1 cellular context compared by ENCODE assay signal in genomic region chr17:79991924-79992656, GRCh38.
TF ChIP-seq lines count a peak whose summit lies in the region.

No MANE protein-coding gene starts in this region.

TF ChIP-seq in HepG2, 621 proteins besides CTCF, POLR2A, EP300 and RAD21 (continued from another document and continues in another):
- TF ChIP-seq ZBED4 (CRISPR knock-in tag; IDR thresholded peaks at IDR 0.05; ENCODE audit: borderline replicate concordance) (peak; percentile 64; the same call in 1 of the 2 replicates), TAF1 (CRISPR knock-in tag; IDR thresholded peaks at IDR 0.05) (peak; percentile 69; the same call in 1 of the 2 replicates), ZUFSP (CRISPR knock-in tag; IDR thresholded peaks at IDR 0.05; ENCODE audit: borderline replicate concordance) (no peak), TBX3 (IDR thresholded peaks at IDR 0.05; ENCODE audit: borderline replicate concordance) (peak; percentile 24; the same call in 1 of the 2 replicates), ZFP62 (CRISPR knock-in tag; IDR thresholded peaks at IDR 0.05) (no peak), HNRNPH1 (optimal IDR thresholded peaks at IDR 0.05; ENCODE audit: low read depth, low read length) (no peak), ZNF879 (CRISPR knock-in tag; IDR thresholded peaks at IDR 0.05) (no peak), IKZF5 (CRISPR knock-in tag; IDR thresholded peaks at IDR 0.05) (no peak), SNAPC4 (CRISPR knock-in tag; IDR thresholded peaks at IDR 0.05) (no peak; the same call in 1 of the 2 replicates), RXRB (CRISPR knock-in tag; IDR thresholded peaks at IDR 0.05; ENCODE audit: borderline replicate concordance) (peak; percentile 64; the same call in 1 of the 2 replicates), ZNF772 (CRISPR knock-in tag; IDR thresholded peaks at IDR 0.05) (peak; percentile 69), ZBTB8A (CRISPR knock-in tag; IDR thresholded peaks at IDR 0.05; ENCODE audit: borderline replicate concordance, low read depth) (0 out of 2 replicates have a peak, but pooled peaks have one; percentile 63), CEBPZ (IDR thresholded peaks at IDR 0.05; ENCODE audit: low read length) (no peak), FOXP4 (CRISPR knock-in tag; IDR thresholded peaks at IDR 0.05) (peak; percentile 82), HMG20A (CRISPR knock-in tag; IDR thresholded peaks at IDR 0.05; ENCODE audit: borderline replicate concordance) (peak; percentile 42; the same call in 1 of the 2 replicates), ZBTB21 (CRISPR knock-in tag; IDR thresholded peaks at IDR 0.05) (no peak), ZNF230 (CRISPR knock-in tag; IDR thresholded peaks at IDR 0.05) (no peak), FOSL2 (CRISPR knock-in tag; IDR thresholded peaks at IDR 0.05) (peak; percentile 23; the same call in 1 of the 2 replicates), ZNF609 (CRISPR knock-in tag; IDR thresholded peaks at IDR 0.05; ENCODE audit: borderline replicate concordance) (peak; percentile 74; the same call in 1 of the 2 replicates), ZNF564 (CRISPR knock-in tag; IDR thresholded peaks at IDR 0.05) (peak; percentile 63; the same call in 1 of the 2 replicates), CCDC6 (CRISPR knock-in tag; IDR thresholded peaks at IDR 0.05) (peak; percentile 69), FOXO4 (CRISPR knock-in tag; conservative IDR thresholded peaks at IDR 0.05) (no peak), SP5 (CRISPR knock-in tag; IDR thresholded peaks at IDR 0.05; ENCODE audit: borderline replicate concordance, low read depth) (peak; percentile 85), SRSF4 (IDR thresholded peaks at IDR 0.05; ENCODE audit: low read depth, low read length, poor library complexity, severe bottlenecking) (no peak), GABPA (IDR thresholded peaks at IDR 0.05; ENCODE audit: low read depth, low read length) (no peak), GABPA (CRISPR knock-in tag; IDR thresholded peaks at IDR 0.05; ENCODE audit: low read depth) (no peak), ELF1 (CRISPR knock-in tag; IDR thresholded peaks at IDR 0.05) (peak; percentile 44; the same call in 1 of the 2 replicates), MIER2 (CRISPR knock-in tag; IDR thresholded peaks at IDR 0.05) (no peak), ZNF773 (CRISPR knock-in tag; IDR thresholded peaks at IDR 0.05; ENCODE audit: borderline replicate concordance) (no peak)
